Comparison of ENCODE assay signal across 22 cellular contexts in the genomic region with DNA sequence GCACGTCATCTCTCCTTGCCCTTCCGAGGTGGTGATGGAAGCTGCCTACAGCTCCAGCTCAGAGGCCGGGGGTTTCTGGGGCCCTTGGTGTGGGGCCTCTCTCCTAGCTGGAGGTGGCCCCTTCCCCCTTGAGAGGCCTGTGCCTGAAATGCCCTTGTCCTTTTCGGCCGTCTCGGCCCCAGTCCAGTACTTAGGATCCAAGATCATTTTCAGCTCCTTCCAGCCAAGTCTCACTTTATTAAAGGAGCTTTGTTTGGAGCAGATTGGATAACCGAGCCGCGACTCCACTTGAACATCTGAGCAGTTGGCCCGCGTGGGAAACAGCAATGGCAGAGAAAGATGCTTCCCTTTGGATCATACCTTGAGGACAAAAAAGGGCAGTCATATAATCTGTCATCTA.
"Had no signal": no experiment of that assay in that cellular context is flagged by ENCODE, and none has a peak within 500 bp of the region (broad histone marks: within the 10 kb centered on the region; RNA-seq: fewer than 3 reads in every experiment).

No MANE protein-coding gene starts in this region.

- H3K36me3 ChIP-seq: colonic mucosa, gastrocnemius medialis, pancreas, tibial artery had no signal

- H3K4me3 Mint-ChIP-seq: dendritic cell treated with granulocyte-macrophage colony-stimulating factor and Interleukin-4, amounts not matched to agents 40 ng/mL and 50 ng/mL, for 4 days; endodermal cell; natural killer cell; stimulated activated effector memory CD8-positive, alpha-beta T cell treated with anti-CD3 and anti-CD28 coated beads, Interleukin-12 subunit alpha, Interleukin-12 subunit beta, amount 100 ng/mL, for 72 hours; type B pancreatic cell had no signal

- H3K4me1 Mint-ChIP-seq: endodermal cell; natural killer cell; stimulated activated effector memory CD8-positive, alpha-beta T cell treated with anti-CD3 and anti-CD28 coated beads, Interleukin-12 subunit alpha, Interleukin-12 subunit beta, amount 100 ng/mL, for 72 hours had no signal

- H3K27ac Mint-ChIP-seq: dendritic cell treated with granulocyte-macrophage colony-stimulating factor and Interleukin-4, amounts not matched to agents 40 ng/mL and 50 ng/mL, for 4 days; natural killer cell had no signal

- H3K36me3 Mint-ChIP-seq: natural killer cell; stimulated activated effector memory CD8-positive, alpha-beta T cell treated with anti-CD3 and anti-CD28 coated beads, Interleukin-12 subunit alpha, Interleukin-12 subunit beta, amount 100 ng/mL, for 72 hours had no signal

- DNase-seq: colonic mucosa; effector CD8-positive, alpha-beta T cell; endodermal cell; foreskin fibroblast; gastrocnemius medialis; left ventricle myocardium superior; lower lobe of right lung; natural killer cell; pancreas; right cardiac atrium; sigmoid colon; stimulated activated CD4-positive, alpha-beta T cell treated with anti-CD3 and anti-CD28 coated beads, Interleukin-2, amount 100 ng/mL, for 24 hours; stimulated activated CD4-positive, alpha-beta T cell treated with anti-CD3 and anti-CD28 coated beads, Interleukin-4, amount 100 ng/mL, for 24 hours; stimulated activated naive CD4-positive, alpha-beta T cell treated with Interleukin-2 at 50 U/mL for 16 hours; stomach; tibial artery had no signal

- H3K27me3 Mint-ChIP-seq: progenitor cell of endocrine pancreas, type B pancreatic cell had no signal

- H3K9me3 ChIP-seq: colonic mucosa, gastrocnemius medialis, lower lobe of right lung, pancreas, sigmoid colon, stomach, tibial artery had no signal

- H3K27me3 ChIP-seq: colonic mucosa, gastrocnemius medialis, pancreas, sigmoid colon, stomach, tibial artery had no signal

- H3K27ac ChIP-seq: colonic mucosa, epithelial cell of prostate, gastrocnemius medialis, lower lobe of right lung, pancreas, sigmoid colon, stomach, tibial artery had no signal

- H3K4me3 ChIP-seq: colonic mucosa, gastrocnemius medialis, lower lobe of right lung, pancreas, sigmoid colon, stomach, tibial artery had no signal

- H3K9me3 Mint-ChIP-seq: dendritic cell treated with granulocyte-macrophage colony-stimulating factor and Interleukin-4, amounts not matched to agents 40 ng/mL and 50 ng/mL, for 4 days; endodermal cell; natural killer cell; stimulated activated effector memory CD8-positive, alpha-beta T cell treated with anti-CD3 and anti-CD28 coated beads, Interleukin-12 subunit alpha, Interleukin-12 subunit beta, amount 100 ng/mL, for 72 hours; type B pancreatic cell had no signal

- H3K4me1 ChIP-seq: colonic mucosa, gastrocnemius medialis, lower lobe of right lung, pancreas, sigmoid colon, stomach, tibial artery had no signal

- ATAC-seq: esophagus mucosa; gastrocnemius medialis; left ventricle myocardium superior; natural killer cell; pancreas; right cardiac atrium; stimulated activated effector memory CD8-positive, alpha-beta T cell treated with anti-CD3 and anti-CD28 coated beads, Interleukin-12 subunit alpha, Interleukin-12 subunit beta, amount 100 ng/mL, for 72 hours had no signal
